ENCODE assay signal across 8 cellular contexts in the genomic region with DNA sequence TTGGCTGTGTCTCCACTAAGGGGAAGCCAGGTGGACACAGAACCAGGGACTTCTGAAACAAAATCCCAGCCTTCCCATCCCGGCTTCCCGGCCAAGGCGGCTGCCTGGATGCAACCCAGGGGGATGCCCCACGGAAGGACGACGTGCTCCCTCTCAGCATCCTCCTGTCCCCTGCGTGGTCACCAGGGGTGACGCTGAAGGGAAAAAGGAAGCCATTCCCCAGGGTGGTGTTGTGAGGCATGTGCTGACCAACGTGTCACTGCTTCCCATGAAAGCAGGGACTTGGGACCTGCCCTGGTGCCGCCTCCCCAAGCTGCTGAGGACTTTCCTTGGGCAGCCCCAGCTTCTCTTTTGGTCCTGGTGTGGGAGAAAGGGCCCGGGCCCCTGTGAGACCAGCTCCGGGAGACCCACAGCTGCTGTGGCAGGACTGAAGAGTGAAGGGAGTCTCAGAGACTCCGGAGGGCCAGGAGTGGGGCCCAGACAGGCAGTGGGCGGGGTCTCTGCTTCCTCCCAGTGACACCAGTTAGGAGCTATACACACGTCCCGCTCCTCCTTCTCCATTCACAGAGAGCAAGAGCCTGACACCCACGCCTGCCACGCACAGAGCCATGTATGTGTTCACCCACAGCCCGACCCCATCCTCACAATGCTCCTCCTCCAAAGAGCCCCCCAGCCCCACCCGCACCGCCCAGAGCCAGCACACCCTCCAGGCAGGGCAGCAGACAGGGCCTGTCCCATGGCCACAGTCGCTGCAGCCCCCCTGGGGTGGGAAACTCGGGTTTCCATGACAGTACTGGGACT.
DNase-seq lines count a peak whose midpoint lies in the region; ATAC-seq and TF ChIP-seq lines count a peak whose summit lies in the region.

No MANE protein-coding gene starts in this region.

- TF ChIP-seq CTCF in lower lobe of right lung (IDR thresholded peaks at IDR 0.05), result no peak
- TF ChIP-seq CTCF in tibial artery (IDR thresholded peaks at IDR 0.05), result no peak

- H3K4me1 ChIP-seq in lower lobe of right lung (peaks cover 23% of the 10 kb centered on the region), tibial artery (peaks cover 0 to 24% (median 14%) of the 10 kb centered on the region in 4 donors)

- peaks cover 70% of the 10 kb centered on the region for H3K27me3 Mint-ChIP-seq in activated T-cell treated with anti-CD3 and anti-CD28 coated beads, Interleukin-2, amount 50 U/mL, for 24 hours

- intact Hi-C loops in lower lobe of right lung (cut with DNase I) (no loop called here), tibial artery (cut with DNase I; ENCODE audit: low total_unique reads) (loop anchor here (10.0 kb wide), 1 partner anchor 186 kb away; no protein-coding TSS in a partner anchor)

- ATAC-seq in lower lobe of right lung (peak; percentile 19 to 29), GM19395 (IDR thresholded peaks at IDR 0.05; ENCODE audit: unreplicated experiment) (no peak)

- H3K27ac Mint-ChIP-seq in activated T-cell treated with anti-CD3 and anti-CD28 coated beads, Interleukin-2, amount 50 U/mL, for 24 hours, result no peak overlapping the region

- H3K36me3 ChIP-seq in lower lobe of right lung, result no peaks in the 10 kb centered on the region
- no peaks in the 10 kb centered on the region for H3K36me3 ChIP-seq in tibial artery

- no peak for DNase-seq in activated T-cell treated with anti-CD3 and anti-CD28 coated beads, Interleukin-2, amount 50 U/mL, for 24 hours
- no peak for DNase-seq in activated T-cell treated with anti-CD3 and anti-CD28 coated beads, Interleukin-2, amount 50 U/mL, for 48 hours
- DNase-seq in lower lobe of right lung (peak; percentile 33), tibial artery (peak in 1 of 2 donors; percentile 64), SKM-1 (lab: John Stamatoyannopoulos, UW; ENCODE audit: unreplicated experiment) (no peak), inferior parietal cortex (ENCODE audit: extremely low spot score) (no peak)

- peaks cover 4% of the 10 kb centered on the region for H3K9me3 ChIP-seq in lower lobe of right lung
- H3K9me3 ChIP-seq in tibial artery, result peaks cover 0 to 20% (median 7%) of the 10 kb centered on the region in 3 donors

- peaks cover 4% of the 10 kb centered on the region for H3K36me3 Mint-ChIP-seq in activated T-cell treated with anti-CD3 and anti-CD28 coated beads, Interleukin-2, amount 50 U/mL, for 24 hours (ENCODE audit: low read depth)

- peaks cover 10% of the 10 kb centered on the region for H3K9me3 Mint-ChIP-seq in activated T-cell treated with anti-CD3 and anti-CD28 coated beads, Interleukin-2, amount 50 U/mL, for 24 hours

- H3K4me3 ChIP-seq in lower lobe of right lung (peak overlapping the region; percentile 58), tibial artery (no peak overlapping the region)

- H3K27me3 ChIP-seq in lower lobe of right lung (ENCODE audit: low read depth) (peaks cover 57% of the 10 kb centered on the region), tibial artery (peaks cover 0 to 66% of the 10 kb centered on the region in 2 donors)

- H3K27ac ChIP-seq in angular gyrus (ENCODE audit: low read depth, low read length), result peak overlapping the region; percentile 59
- H3K27ac ChIP-seq in lower lobe of right lung, result peak overlapping the region; percentile 43
- H3K27ac ChIP-seq in tibial artery, result peak overlapping the region; percentile 10 to 51

- peaks cover 10% of the 10 kb centered on the region for H3K4me1 Mint-ChIP-seq in activated T-cell treated with anti-CD3 and anti-CD28 coated beads, Interleukin-2, amount 50 U/mL, for 24 hours (ENCODE audit: low read depth)

- H3K4me3 Mint-ChIP-seq in activated T-cell treated with anti-CD3 and anti-CD28 coated beads, Interleukin-2, amount 50 U/mL, for 24 hours, result peak overlapping the region; percentile 53
